Comparison of ENCODE assay signal across 28 cellular contexts in the genomic region with DNA sequence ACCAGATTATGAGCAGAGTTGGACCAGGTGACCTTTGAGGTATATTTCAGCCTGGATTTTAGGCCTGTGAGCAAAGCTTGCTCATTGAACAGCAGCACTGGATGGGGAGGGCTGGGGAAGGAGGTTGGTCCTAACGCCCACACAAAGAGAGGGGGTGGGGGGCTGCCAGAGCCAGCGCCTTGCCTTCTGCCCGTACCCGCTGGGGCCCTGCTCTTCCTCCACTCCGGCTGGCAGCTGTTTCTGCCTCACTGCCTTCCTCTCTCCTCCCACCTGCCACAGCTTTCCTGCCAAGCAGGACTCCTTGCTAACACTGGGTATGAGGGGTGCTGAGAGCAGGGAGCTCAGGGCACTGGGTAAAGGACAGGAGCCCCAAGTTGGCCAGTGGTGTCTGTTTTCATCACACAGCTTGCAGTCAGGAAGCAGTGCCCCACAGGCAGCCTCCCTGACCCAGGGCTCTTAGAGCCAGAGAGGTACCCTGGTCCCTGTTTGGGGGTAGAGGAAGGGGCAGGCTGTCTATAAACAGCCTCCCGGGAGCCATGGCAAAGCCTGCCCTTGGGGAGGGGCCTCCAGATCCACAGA. TPM values are rescaled to one million over a fixed set of nuclear protein-coding genes. Genes with fewer than 3 reads are reported as not detected.
"Had no signal": no experiment of that assay in that cellular context is flagged by ENCODE, and none has a peak within 500 bp of the region (broad histone marks: within the 10 kb centered on the region; RNA-seq: fewer than 3 reads in every experiment).

No MANE protein-coding gene starts in this region.

- H3K27ac ChIP-seq: brain microvascular endothelial cell, foreskin keratinocyte, neutrophil, testis, VCaP had no signal

- H3K4me2 ChIP-seq: smooth muscle cell had no signal

- H3K36me3 ChIP-seq: brain microvascular endothelial cell, neutrophil had no signal

- H3K4me3 Mint-ChIP-seq: activated CD4-positive, alpha-beta T cell treated with anti-CD3 and anti-CD28 coated beads, Interleukin-2, amount 10 ng/mL, durations not matched to agents 7 days and 5 days; activated CD8-positive, alpha-beta memory T cell treated with anti-CD3 and anti-CD28 coated beads, Interleukin-2, amount 10 ng/mL, durations not matched to agents 7 days and 5 days; activated CD8-positive, alpha-beta T cell treated with anti-CD3 and anti-CD28 coated beads for 36 hours; activated naive CD4-positive, alpha-beta T cell treated with anti-CD3 and anti-CD28 coated beads, Interleukin-2, amount 50 U/mL, for 24 hours; activated T-helper 1 cell treated with anti-CD3 and anti-CD28 coated beads, Interleukin-12 subunit alpha, Interleukin-12 subunit beta, Interleukin-2, Interleukin-4 antibody, amounts not matched to agents 30 ng/mL and 10 ng/mL and 1 ng/mL, durations not matched to agents 14 hours and 24 hours and 36 hours; nephron; stimulated activated memory B cell treated with anti-CD40 and anti-IgM and Interleukin-4, amounts not matched to agents 10 μg/mL and 1 μg/mL and 100 μg/mL, for 72 hours; T-cell; T-helper 2 cell treated with Interferon-gamma antibody and Interleukin-4, amounts not matched to agents 5 μg/mL and 100 μg/mL, for 36 hours; type B pancreatic cell had no signal

- H3K4me1 ChIP-seq: foreskin keratinocyte, testis had no signal

- H3K9me3 Mint-ChIP-seq: activated CD4-positive, alpha-beta T cell treated with anti-CD3 and anti-CD28 coated beads, Interleukin-2, amount 10 ng/mL, durations not matched to agents 7 days and 5 days; activated CD8-positive, alpha-beta T cell treated with anti-CD3 and anti-CD28 coated beads for 36 hours; activated naive CD4-positive, alpha-beta T cell treated with anti-CD3 and anti-CD28 coated beads, Interleukin-2, amount 50 U/mL, for 24 hours; activated T-helper 1 cell treated with anti-CD3 and anti-CD28 coated beads, Interleukin-12 subunit alpha, Interleukin-12 subunit beta, Interleukin-2, Interleukin-4 antibody, amounts not matched to agents 30 ng/mL and 10 ng/mL and 1 ng/mL, durations not matched to agents 14 hours and 24 hours and 36 hours; stimulated activated memory B cell treated with anti-CD40 and anti-IgM and Interleukin-4, amounts not matched to agents 10 μg/mL and 1 μg/mL and 100 μg/mL, for 72 hours; T-cell; T-helper 2 cell treated with Interferon-gamma antibody and Interleukin-4, amounts not matched to agents 5 μg/mL and 100 μg/mL, for 36 hours; type B pancreatic cell had no signal

- H3K27me3 ChIP-seq: testis had no signal

- H3K36me3 Mint-ChIP-seq: activated CD8-positive, alpha-beta memory T cell treated with anti-CD3 and anti-CD28 coated beads, Interleukin-2, amount 10 ng/mL, durations not matched to agents 7 days and 5 days; activated naive CD4-positive, alpha-beta T cell treated with anti-CD3 and anti-CD28 coated beads, Interleukin-2, amount 50 U/mL, for 24 hours; stimulated activated memory B cell treated with anti-CD40 and anti-IgM and Interleukin-4, amounts not matched to agents 10 μg/mL and 1 μg/mL and 100 μg/mL, for 72 hours; T-cell; type B pancreatic cell had no signal

- H3K27ac Mint-ChIP-seq: activated CD4-positive, alpha-beta T cell treated with anti-CD3 and anti-CD28 coated beads, Interleukin-2, amount 10 ng/mL, durations not matched to agents 7 days and 5 days; activated CD8-positive, alpha-beta memory T cell treated with anti-CD3 and anti-CD28 coated beads, Interleukin-2, amount 10 ng/mL, durations not matched to agents 7 days and 5 days; activated CD8-positive, alpha-beta T cell treated with anti-CD3 and anti-CD28 coated beads for 36 hours; activated naive CD4-positive, alpha-beta T cell treated with anti-CD3 and anti-CD28 coated beads, Interleukin-2, amount 50 U/mL, for 24 hours; activated T-helper 1 cell treated with anti-CD3 and anti-CD28 coated beads, Interleukin-12 subunit alpha, Interleukin-12 subunit beta, Interleukin-2, Interleukin-4 antibody, amounts not matched to agents 30 ng/mL and 10 ng/mL and 1 ng/mL, durations not matched to agents 14 hours and 24 hours and 36 hours; nephron; stimulated activated memory B cell treated with anti-CD40 and anti-IgM and Interleukin-4, amounts not matched to agents 10 μg/mL and 1 μg/mL and 100 μg/mL, for 72 hours; T-cell; T-helper 2 cell treated with Interferon-gamma antibody and Interleukin-4, amounts not matched to agents 5 μg/mL and 100 μg/mL, for 36 hours; type B pancreatic cell had no signal

- H3K9me3 ChIP-seq: neutrophil, testis had no signal

- H3K4me3 ChIP-seq: smooth muscle cell, testis had no signal

- H3K4me1 Mint-ChIP-seq: activated CD4-positive, alpha-beta T cell treated with anti-CD3 and anti-CD28 coated beads, Interleukin-2, amount 10 ng/mL, durations not matched to agents 7 days and 5 days; activated naive CD4-positive, alpha-beta T cell treated with anti-CD3 and anti-CD28 coated beads, Interleukin-2, amount 50 U/mL, for 24 hours; nephron had no signal

- DNase-seq: activated CD4-positive, alpha-beta T cell treated with anti-CD3 and anti-CD28 coated beads, Interleukin-2, amount 10 ng/mL, durations not matched to agents 7 days and 5 days; activated CD8-positive, alpha-beta memory T cell treated with anti-CD3 and anti-CD28 coated beads, Interleukin-2, amount 10 ng/mL, durations not matched to agents 7 days and 5 days; activated CD8-positive, alpha-beta T cell treated with anti-CD3 and anti-CD28 coated beads for 36 hours; activated gamma-delta T cell treated with Interleukin-2 at 50 U/mL for 16 hours; activated T-cell treated with anti-CD3 and anti-CD28 coated beads for 4 hours; aorta; brain microvascular endothelial cell; central memory CD4-positive, alpha-beta T cell; dermis blood vessel endothelial cell; effector CD8-positive, alpha-beta T cell; foreskin keratinocyte; hippocampal formation; mesenchymal stem cell; stimulated activated CD4-positive, alpha-beta T cell treated with anti-CD3 and anti-CD28 coated beads, Interleukin-15, amount 100 ng/mL, for 24 hours; T-cell; testis had no signal

RNA-seq across cellular contexts. Expression of a gene that starts 6.1 kb away (rescaled TPM):
- total RNA-seq: glomerular endothelial cell, myocyte, sciatic nerve, smooth muscle cell had no signal
